In the genomic region with DNA sequence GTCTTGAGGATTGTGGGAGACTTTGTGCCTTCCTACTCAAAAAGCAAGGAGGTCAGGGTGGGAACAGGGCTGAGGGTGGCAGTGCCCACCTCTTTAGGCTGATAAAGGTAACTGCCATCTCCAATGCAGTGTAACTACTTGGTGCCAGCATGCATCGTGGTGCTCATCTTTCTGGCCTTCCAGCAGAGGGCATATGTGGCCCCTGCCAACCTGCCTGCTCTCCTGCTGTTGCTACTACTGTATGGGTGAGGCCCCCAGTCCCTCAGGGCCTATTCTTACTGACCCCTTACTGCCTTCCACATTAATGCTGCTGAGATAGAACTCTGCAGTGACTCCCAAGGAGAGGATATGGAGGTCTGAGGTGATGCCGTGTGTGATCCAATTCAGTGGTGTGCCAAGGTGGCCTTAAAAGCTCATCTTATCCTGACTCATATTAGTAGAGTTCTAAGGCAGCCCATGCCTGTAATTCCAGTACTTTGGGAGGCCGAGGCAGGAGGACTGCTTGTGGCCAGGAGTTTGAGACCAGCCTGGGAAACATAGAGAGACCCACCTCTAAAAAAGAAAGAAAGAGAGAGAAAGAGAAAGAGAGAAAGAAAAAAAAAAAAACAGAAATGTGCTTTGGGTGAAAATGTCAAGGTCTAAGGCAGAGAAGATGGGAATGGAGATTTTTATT, we compare ENCODE assay signal across 9 cellular contexts. TPM values are rescaled to one million over a fixed set of nuclear protein-coding genes. Genes with fewer than 3 reads are reported as not detected.
DNase-seq lines count a peak whose midpoint lies in the region; ATAC-seq and TF ChIP-seq lines count a peak whose summit lies in the region.
"Had no signal": no experiment of that assay in that cellular context is flagged by ENCODE, and none has a peak within 500 bp of the region (broad histone marks: within the 10 kb centered on the region; RNA-seq: fewer than 3 reads in every experiment).

No MANE protein-coding gene starts in this region.

- H3K36me3 ChIP-seq in MM.1S (replicated peaks; ENCODE audit: insufficient read depth, low read length) (no peaks in the 10 kb centered on the region), mesenchymal stem cell (ENCODE audit: control insufficient read depth in 1 of 2, insufficient read depth in 2 of 2, low read depth in 1 of 2, low read length in 2 of 2) (peaks cover 13 to 66% of the 10 kb centered on the region in 2 experiments), testis (ENCODE audit: low read depth, missing control alignments) (no peaks in the 10 kb centered on the region), tibial artery (peaks cover 9 to 27% (median 14%) of the 10 kb centered on the region in 3 donors)

- H3K18ac ChIP-seq in mesenchymal stem cell (ENCODE audit: low read depth in 1 of 2, low read length in 2 of 2), result no peak overlapping the region

- no peak overlapping the region for H4K8ac ChIP-seq in mesenchymal stem cell (ENCODE audit: low read length)

- no peaks in the 10 kb centered on the region for H3K27me3 ChIP-seq in MM.1S (replicated peaks; ENCODE audit: insufficient read depth, low read length)
- no peaks in the 10 kb centered on the region for H3K27me3 ChIP-seq in mesenchymal stem cell (ENCODE audit: control insufficient read depth in 1 of 2, insufficient read depth in 1 of 2, low read length in 2 of 2)
- no peaks in the 10 kb centered on the region for H3K27me3 ChIP-seq in testis
- no peaks in the 10 kb centered on the region for H3K27me3 ChIP-seq in tibial artery

- no peaks in the 10 kb centered on the region for H3F3A ChIP-seq in MM.1S (ENCODE audit: insufficient read depth, low read length)

- H3K79me2 ChIP-seq in MM.1S (ENCODE audit: low read length), result no peaks in the 10 kb centered on the region

- H2BK5ac ChIP-seq in mesenchymal stem cell (ENCODE audit: low read depth, low read length, poor library complexity, severe bottlenecking), result no peak overlapping the region

- no peak overlapping the region for H3K23ac ChIP-seq in mesenchymal stem cell (ENCODE audit: low read length in 2 of 2)

- DNase-seq in GF-D8 (lab: John Stamatoyannopoulos, UW), result peak; percentile 2
- peak; percentile 52 for DNase-seq in MM.1S
- peak; percentile 48 for DNase-seq in activated effector memory CD4-positive, alpha-beta T cell treated with Interleukin-2 at 50 U/mL for 16 hours
- DNase-seq in mesenchymal stem cell, result peak; percentile 80
- DNase-seq in testis, result no peak
- DNase-seq in tibial artery, result no peak

- intact Hi-C loops in testis (cut with DNase I; ENCODE audit: low total_unique reads), result no loop called here
- intact Hi-C loops in tibial artery (cut with DNase I; ENCODE audit: low total_unique reads), result no loop called here

- H3K9me3 ChIP-seq in MM.1S (replicated peaks; ENCODE audit: insufficient read depth, low read length) (no peaks in the 10 kb centered on the region), mesenchymal stem cell (ENCODE audit: control insufficient read depth, low read length) (peaks cover 36% of the 10 kb centered on the region), testis (no peaks in the 10 kb centered on the region), tibial artery (peaks cover 4 to 44% (median 43%) of the 10 kb centered on the region in 3 donors)

- WGBS in mesenchymal stem cell, result 68% methylated on average over 3 of the region's 3 CpGs
- 50 to 51% methylated on average over 3 of the region's 3 CpGs for WGBS in testis, 2 donors

- no peaks in the 10 kb centered on the region for H4K20me1 ChIP-seq in MM.1S (ENCODE audit: insufficient read depth, low read length)

- no peak for TF ChIP-seq POLR2A in testis (IDR thresholded peaks at IDR 0.05)

- no peak overlapping the region for H2BK12ac ChIP-seq in mesenchymal stem cell (ENCODE audit: low read length in 2 of 2)

- H3K27ac ChIP-seq in MM.1S (ENCODE audit: low read length) (no peak overlapping the region), mesenchymal stem cell (ENCODE audit: low read length, poor library complexity, severe bottlenecking) (no peak overlapping the region), testis (no peak overlapping the region), tibial artery (no peak overlapping the region)

- H2AFZ ChIP-seq in MM.1S (ENCODE audit: low read length) (no peak overlapping the region), mesenchymal stem cell (ENCODE audit: low read depth, low read length) (no peak overlapping the region)

- no peak overlapping the region for H2BK120ac ChIP-seq in mesenchymal stem cell (ENCODE audit: low read depth, low read length)

- no peaks in the 10 kb centered on the region for H3K4me1 ChIP-seq in MM.1S (ENCODE audit: low read length)
- no peaks in the 10 kb centered on the region for H3K4me1 ChIP-seq in mesenchymal stem cell (ENCODE audit: control insufficient read depth, insufficient read depth, low read depth, low read length)
- no peaks in the 10 kb centered on the region for H3K4me1 ChIP-seq in testis
- H3K4me1 ChIP-seq in tibial artery, result no peaks in the 10 kb centered on the region

- ATAC-seq in HG02840 (IDR thresholded peaks at IDR 0.05; ENCODE audit: low FRiP score, unreplicated experiment), result no peak
- ATAC-seq in GM21576 (IDR thresholded peaks at IDR 0.05; ENCODE audit: unreplicated experiment), result no peak

- H2AK5ac ChIP-seq in mesenchymal stem cell (ENCODE audit: low read length, severe bottlenecking), result no peak overlapping the region

- no peaks in the 10 kb centered on the region for H3K9me2 ChIP-seq in MM.1S (replicated peaks; ENCODE audit: insufficient read depth, low read length)

- H3K4me2 ChIP-seq in MM.1S (ENCODE audit: low read depth, low read length), result no peak overlapping the region
- no peak overlapping the region for H3K4me2 ChIP-seq in mesenchymal stem cell (ENCODE audit: low read length, poor library complexity, severe bottlenecking)

- H3K79me1 ChIP-seq in mesenchymal stem cell (replicated peaks; ENCODE audit: low read length, poor library complexity, severe bottlenecking), result no peaks in the 10 kb centered on the region

- H3K4me3 ChIP-seq in MM.1S (ENCODE audit: low read length), result no peak overlapping the region
- peak overlapping the region in 1 of 2 experiments; percentile 20 for H3K4me3 ChIP-seq in mesenchymal stem cell (ENCODE audit: insufficient read depth in 1 of 2, low read depth in 1 of 2, low read length in 2 of 2)
- H3K4me3 ChIP-seq in testis, result no peak overlapping the region
- H3K4me3 ChIP-seq in tibial artery, result no peak overlapping the region

- no peak overlapping the region for H2BK15ac ChIP-seq in mesenchymal stem cell (ENCODE audit: low read depth, poor library complexity, severe bottlenecking)

- H3K4ac ChIP-seq in mesenchymal stem cell (ENCODE audit: low read depth in 1 of 2, low read length in 2 of 2), result no peak overlapping the region

- no peak overlapping the region for H4K91ac ChIP-seq in mesenchymal stem cell (ENCODE audit: low read length)

- no peak overlapping the region for H3K14ac ChIP-seq in mesenchymal stem cell (ENCODE audit: low read length in 2 of 2)

- peak; percentile 60 for TF ChIP-seq CTCF in MM.1S (IDR thresholded peaks at IDR 0.05; ENCODE audit: low read length)
- no peak for TF ChIP-seq CTCF in testis (IDR thresholded peaks at IDR 0.05)
- no peak for TF ChIP-seq CTCF in tibial artery (IDR thresholded peaks at IDR 0.05)

- H3K9ac ChIP-seq in MM.1S (ENCODE audit: low read length) (no peak overlapping the region), mesenchymal stem cell (ENCODE audit: low read length) (no peak overlapping the region)

RNA-seq across cellular contexts. Expression of a gene that starts 9.6 kb away (rescaled TPM):
- polyA plus RNA-seq in mesenchymal stem cell (2013, experiment 1 of 2), result 0.17 TPM
- 0.15 TPM for polyA plus RNA-seq in mesenchymal stem cell (2013, experiment 2 of 2)
- 10 to 100 TPM; 20.7 to 31.7 TPM for total RNA-seq in testis
- 14.1 TPM for polyA plus RNA-seq in testis (ENCODE audit: insufficient read depth, low read depth, low replicate concordance)

RNA-seq across cellular contexts. Expression of a gene that starts 17.4 kb away (rescaled TPM):
- 8.4 TPM for polyA plus RNA-seq in mesenchymal stem cell (2013, experiment 1 of 2)
- polyA plus RNA-seq in mesenchymal stem cell (2013, experiment 2 of 2), result 8.4 TPM
- total RNA-seq in testis, result 10 to 100 TPM; 12.1 to 14.6 TPM
- polyA plus RNA-seq in testis (ENCODE audit: insufficient read depth, low read depth, low replicate concordance), result 7.3 TPM

RNA-seq across cellular contexts. Expression of a gene that starts 30.9 kb away (rescaled TPM):
- polyA plus RNA-seq in mesenchymal stem cell (2013, experiment 1 of 2), result 374 TPM
- 362 TPM for polyA plus RNA-seq in mesenchymal stem cell (2013, experiment 2 of 2)
- total RNA-seq in testis, result 10 to 100 TPM; 19.1 to 28.0 TPM
- 36.4 TPM for polyA plus RNA-seq in testis (ENCODE audit: insufficient read depth, low read depth, low replicate concordance)

RNA-seq across cellular contexts. Expression of a gene that starts 36.0 kb away (rescaled TPM):
- not detected for polyA plus RNA-seq in mesenchymal stem cell (2013, experiment 1 of 2)
- polyA plus RNA-seq in mesenchymal stem cell (2013, experiment 2 of 2), result not detected
- total RNA-seq in testis, result not detected
- not detected for polyA plus RNA-seq in testis (ENCODE audit: insufficient read depth, low read depth, low replicate concordance)
- total RNA-seq: glomerular endothelial cell had no signal

RNA-seq across cellular contexts. Expression of a gene that starts 36.4 kb away (rescaled TPM):
- polyA plus RNA-seq in mesenchymal stem cell (2013, experiment 1 of 2), result 115 TPM
- polyA plus RNA-seq in mesenchymal stem cell (2013, experiment 2 of 2), result 119 TPM
- total RNA-seq in testis, result 100 to 1,000 TPM; 339 to 405 TPM
- polyA plus RNA-seq in testis (ENCODE audit: insufficient read depth, low read depth, low replicate concordance), result 164 TPM

Comparison
In these comparisons a context has a peak if more than half of its experiments do, and no peak if none do; other contexts are left out.
1. DNase-seq: peak in GF-D8 (single experiment), MM.1S (single experiment), activated effector memory CD4-positive, alpha-beta T cell treated with Interleukin-2 at 50 U/mL for 16 hours (single experiment) and mesenchymal stem cell (single experiment); none in testis (single experiment) and tibial artery (0 of 2).